1 cellular context compared by ENCODE assay signal in the genomic region with DNA sequence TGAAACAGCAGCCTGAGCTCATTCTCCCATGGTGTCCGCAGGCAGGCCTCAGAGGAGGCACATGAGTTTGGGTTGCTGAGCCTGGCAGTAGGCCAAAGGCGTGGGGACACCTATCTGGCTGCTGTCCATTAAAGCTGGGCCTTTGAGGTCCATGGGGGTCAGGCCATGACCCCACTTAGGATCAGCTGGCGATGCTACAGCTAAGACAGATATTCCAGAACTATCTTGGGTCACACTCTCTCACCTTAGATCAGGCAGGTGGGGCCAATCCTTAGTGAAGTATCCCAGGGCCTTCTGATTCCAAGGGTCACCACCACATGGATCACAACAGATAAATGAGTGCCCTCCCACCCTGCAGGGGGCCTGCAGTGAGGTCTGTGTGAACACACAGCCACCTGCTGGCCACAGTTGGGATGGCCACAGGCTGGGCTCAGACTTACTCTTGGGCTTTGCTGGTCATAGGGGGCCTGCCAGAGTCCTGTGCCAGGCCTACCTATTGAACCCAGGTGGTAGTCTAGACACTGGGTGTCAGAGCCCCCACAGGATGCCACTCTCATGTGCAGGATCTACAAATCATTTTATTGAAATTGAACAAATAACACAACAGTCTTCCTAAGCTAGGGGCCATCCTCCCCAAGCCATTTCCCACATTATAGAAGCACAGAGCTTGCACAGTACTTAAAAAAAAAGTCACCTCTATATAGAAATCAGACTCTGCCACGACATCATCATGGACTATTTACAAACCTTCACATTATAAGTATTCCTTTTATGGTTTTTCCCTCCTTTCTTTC.
TF ChIP-seq lines count a peak whose summit lies in the region.

No MANE protein-coding gene starts in this region.

TF ChIP-seq in HepG2, 621 proteins besides CTCF, POLR2A, EP300 and RAD21 (continued from another document):
- TF ChIP-seq, protein P1, sequence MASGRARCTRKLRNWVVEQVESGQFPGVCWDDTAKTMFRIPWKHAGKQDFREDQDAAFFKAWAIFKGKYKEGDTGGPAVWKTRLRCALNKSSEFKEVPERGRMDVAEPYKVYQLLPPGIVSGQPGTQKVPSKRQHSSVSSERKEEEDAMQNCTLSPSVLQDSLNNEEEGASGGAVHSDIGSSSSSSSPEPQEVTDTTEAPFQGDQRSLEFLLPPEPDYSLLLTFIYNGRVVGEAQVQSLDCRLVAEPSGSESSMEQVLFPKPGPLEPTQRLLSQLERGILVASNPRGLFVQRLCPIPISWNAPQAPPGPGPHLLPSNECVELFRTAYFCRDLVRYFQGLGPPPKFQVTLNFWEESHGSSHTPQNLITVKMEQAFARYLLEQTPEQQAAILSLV (CRISPR knock-in tag; IDR thresholded peaks at IDR 0.05; ENCODE audit: borderline replicate concordance), result no peak
- TF ChIP-seq SNAI1 (CRISPR knock-in tag; IDR thresholded peaks at IDR 0.05; ENCODE audit: borderline replicate concordance), result 0 out of 2 replicates have a peak, but pooled peaks have one; percentile 35
- no peak for TF ChIP-seq MED8 (CRISPR knock-in tag; IDR thresholded peaks at IDR 0.05; ENCODE audit: insufficient replicate concordance)
- TF ChIP-seq, protein P2, sequence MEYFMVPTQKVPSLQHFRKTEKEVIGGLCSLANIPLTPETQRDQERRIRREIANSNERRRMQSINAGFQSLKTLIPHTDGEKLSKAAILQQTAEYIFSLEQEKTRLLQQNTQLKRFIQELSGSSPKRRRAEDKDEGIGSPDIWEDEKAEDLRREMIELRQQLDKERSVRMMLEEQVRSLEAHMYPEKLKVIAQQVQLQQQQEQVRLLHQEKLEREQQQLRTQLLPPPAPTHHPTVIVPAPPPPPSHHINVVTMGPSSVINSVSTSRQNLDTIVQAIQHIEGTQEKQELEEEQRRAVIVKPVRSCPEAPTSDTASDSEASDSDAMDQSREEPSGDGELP (IDR thresholded peaks at IDR 0.05; ENCODE audit: borderline replicate concordance, low read depth), result peak; percentile 62
- peak; percentile 61; the same call in 1 of the 2 replicates for TF ChIP-seq NR2C2 (CRISPR knock-in tag; IDR thresholded peaks at IDR 0.05; ENCODE audit: borderline replicate concordance)
- TF ChIP-seq SOX6 (IDR thresholded peaks at IDR 0.05), result no peak
- TF ChIP-seq SOX6 (CRISPR knock-in tag; IDR thresholded peaks at IDR 0.05), result peak; percentile 67
- no peak for TF ChIP-seq ATF7 (IDR thresholded peaks at IDR 0.05)
- peak; percentile 59; the same call in 1 of the 2 replicates for TF ChIP-seq ATF7 (CRISPR knock-in tag; IDR thresholded peaks at IDR 0.05)
- peak; percentile 88 for TF ChIP-seq ZBTB7A (CRISPR knock-in tag; IDR thresholded peaks at IDR 0.05)
- TF ChIP-seq ZNF235 (CRISPR knock-in tag; IDR thresholded peaks at IDR 0.05; ENCODE audit: borderline replicate concordance), result 0 out of 2 replicates have a peak, but pooled peaks have one; percentile 34
- peak; percentile 54 for TF ChIP-seq TEAD3 (CRISPR knock-in tag; optimal IDR thresholded peaks at IDR 0.05; ENCODE audit: borderline replicate concordance)
- peak; percentile 69; the same call in 1 of the 2 replicates for TF ChIP-seq SAP130 (CRISPR knock-in tag; IDR thresholded peaks at IDR 0.05; ENCODE audit: low read depth)
- TF ChIP-seq NR2F1 (CRISPR knock-in tag; IDR thresholded peaks at IDR 0.05), result peak in 1 of 2 experiments; percentile 65; a peak in 2 of 4 replicates
- TF ChIP-seq KLF13 (CRISPR knock-in tag; IDR thresholded peaks at IDR 0.05), result no peak
- TF ChIP-seq, protein P3, sequence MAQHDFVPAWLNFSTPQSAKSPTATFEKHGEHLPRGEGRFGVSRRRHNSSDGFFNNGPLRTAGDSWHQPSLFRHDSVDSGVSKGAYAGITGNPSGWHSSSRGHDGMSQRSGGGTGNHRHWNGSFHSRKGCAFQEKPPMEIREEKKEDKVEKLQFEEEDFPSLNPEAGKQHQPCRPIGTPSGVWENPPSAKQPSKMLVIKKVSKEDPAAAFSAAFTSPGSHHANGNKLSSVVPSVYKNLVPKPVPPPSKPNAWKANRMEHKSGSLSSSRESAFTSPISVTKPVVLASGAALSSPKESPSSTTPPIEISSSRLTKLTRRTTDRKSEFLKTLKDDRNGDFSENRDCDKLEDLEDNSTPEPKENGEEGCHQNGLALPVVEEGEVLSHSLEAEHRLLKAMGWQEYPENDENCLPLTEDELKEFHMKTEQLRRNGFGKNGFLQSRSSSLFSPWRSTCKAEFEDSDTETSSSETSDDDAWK (CRISPR knock-in tag; IDR thresholded peaks at IDR 0.05), result no peak
- 0 out of 2 replicates have a peak, but pooled peaks have one; percentile 20 for TF ChIP-seq RFXANK (CRISPR knock-in tag; IDR thresholded peaks at IDR 0.05)
- peak; percentile 78; the same call in 1 of the 2 replicates for TF ChIP-seq KDM2A (CRISPR knock-in tag; IDR thresholded peaks at IDR 0.05; ENCODE audit: borderline replicate concordance, low read depth)
- TF ChIP-seq ZNF143 (CRISPR knock-in tag; IDR thresholded peaks at IDR 0.05), result peak; percentile 60; the same call in 1 of the 2 replicates
- TF ChIP-seq GABPA (IDR thresholded peaks at IDR 0.05; ENCODE audit: low read depth, low read length), result no peak
- TF ChIP-seq GABPA (CRISPR knock-in tag; IDR thresholded peaks at IDR 0.05; ENCODE audit: low read depth), result peak; percentile 39
- TF ChIP-seq MED1 (CRISPR knock-in tag; IDR thresholded peaks at IDR 0.05), result peak; percentile 62; the same call in 1 of the 2 replicates
- TF ChIP-seq RCOR2 (CRISPR knock-in tag; IDR thresholded peaks at IDR 0.05), result 0 out of 2 replicates have a peak, but pooled peaks have one; percentile 32
- peak; percentile 13; the same call in 1 of the 2 replicates for TF ChIP-seq ELF3 (CRISPR knock-in tag; IDR thresholded peaks at IDR 0.05)
- peak; percentile 80; the same call in 1 of the 2 replicates for TF ChIP-seq ZNF331 (CRISPR knock-in tag; IDR thresholded peaks at IDR 0.05)
- no peak for TF ChIP-seq NPAS2 (CRISPR knock-in tag; IDR thresholded peaks at IDR 0.05; ENCODE audit: borderline replicate concordance)
- TF ChIP-seq, protein P4, sequence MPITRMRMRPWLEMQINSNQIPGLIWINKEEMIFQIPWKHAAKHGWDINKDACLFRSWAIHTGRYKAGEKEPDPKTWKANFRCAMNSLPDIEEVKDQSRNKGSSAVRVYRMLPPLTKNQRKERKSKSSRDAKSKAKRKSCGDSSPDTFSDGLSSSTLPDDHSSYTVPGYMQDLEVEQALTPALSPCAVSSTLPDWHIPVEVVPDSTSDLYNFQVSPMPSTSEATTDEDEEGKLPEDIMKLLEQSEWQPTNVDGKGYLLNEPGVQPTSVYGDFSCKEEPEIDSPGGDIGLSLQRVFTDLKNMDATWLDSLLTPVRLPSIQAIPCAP (CRISPR knock-in tag; IDR thresholded peaks at IDR 0.05; ENCODE audit: low read depth), result 0 out of 2 replicates have a peak, but pooled peaks have one; percentile 32
- no peak for TF ChIP-seq MAFG (CRISPR knock-in tag; IDR thresholded peaks at IDR 0.05)
TF ChIP-seq in HepG2: peak in this region for 138.
